ENCODE assay signal across 17 cellular contexts in the genomic region with DNA sequence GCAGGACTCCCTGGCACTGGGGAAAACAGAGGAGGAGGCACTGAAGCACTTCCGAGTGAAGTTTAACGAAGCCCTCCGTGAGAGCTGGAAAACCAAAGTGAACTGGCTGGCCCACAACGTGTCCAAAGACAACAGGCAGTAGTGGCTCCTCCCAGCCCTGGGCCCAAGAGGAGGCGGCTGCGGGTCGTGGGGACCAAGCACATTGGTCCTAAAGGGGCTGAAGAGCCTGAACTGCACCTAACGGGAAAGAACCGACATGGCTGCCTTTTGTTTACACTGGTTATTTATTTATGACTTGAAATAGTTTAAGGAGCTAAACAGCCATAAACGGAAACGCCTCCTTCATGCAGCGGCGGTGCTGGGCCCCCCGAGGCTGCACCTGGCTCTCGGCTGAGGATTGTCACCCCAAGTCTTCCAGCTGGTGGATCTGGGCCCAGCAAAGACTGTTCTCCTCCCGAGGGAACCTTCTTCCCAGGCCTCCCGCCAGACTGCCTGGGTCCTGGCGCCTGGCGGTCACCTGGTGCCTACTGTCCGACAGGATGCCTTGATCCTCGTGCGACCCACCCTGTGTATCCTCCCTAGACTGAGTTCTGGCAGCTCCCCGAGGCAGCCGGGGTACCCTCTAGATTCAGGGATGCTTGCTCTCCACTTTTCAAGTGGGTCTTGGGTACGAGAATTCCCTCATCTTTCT.
A peak's percentile ranks its signal among the peaks of the same experiment; 100 is the strongest.
DNase-seq lines count a peak whose midpoint lies in the region; ATAC-seq lines count a peak whose summit lies in the region.
"Had no signal": no experiment of that assay in that cellular context is flagged by ENCODE, and none has a peak within 500 bp of the region (broad histone marks: within the 10 kb centered on the region; RNA-seq: fewer than 3 reads in every experiment).

No MANE protein-coding gene starts in this region.

- H3K36me3 Mint-ChIP-seq in activated CD4-positive, alpha-beta T cell treated with anti-CD3 and anti-CD28 coated beads for 36 hours (ENCODE audit: low read depth), result peaks cover 85% of the 10 kb centered on the region
- H3K36me3 Mint-ChIP-seq in CD8-positive, alpha-beta memory T cell, result peaks cover 10 to 88% (median 19%) of the 10 kb centered on the region in 3 donors
- peaks cover 74% of the 10 kb centered on the region for H3K36me3 Mint-ChIP-seq in activated T-helper 1 cell treated with anti-CD3 and anti-CD28 coated beads, Interleukin-12 subunit alpha, Interleukin-12 subunit beta, Interleukin-2, Interleukin-4 antibody, amounts not matched to agents 30 ng/mL and 10 ng/mL and 1 ng/mL, durations not matched to agents 14 hours and 24 hours and 36 hours (ENCODE audit: low read depth)
- H3K36me3 Mint-ChIP-seq in naive thymus-derived CD4-positive, alpha-beta T cell, result peaks cover 4 to 64% (median 60%) of the 10 kb centered on the region in 5 donors

- H3K27ac Mint-ChIP-seq in activated CD4-positive, alpha-beta T cell treated with anti-CD3 and anti-CD28 coated beads for 36 hours, result peak overlapping the region; percentile 58
- H3K27ac Mint-ChIP-seq in CD8-positive, alpha-beta memory T cell, result peak overlapping the region in 7 of 8 donors; percentile 59 to 92 (median 87)
- H3K27ac Mint-ChIP-seq in activated T-helper 1 cell treated with anti-CD3 and anti-CD28 coated beads, Interleukin-12 subunit alpha, Interleukin-12 subunit beta, Interleukin-2, Interleukin-4 antibody, amounts not matched to agents 30 ng/mL and 10 ng/mL and 1 ng/mL, durations not matched to agents 14 hours and 24 hours and 36 hours, result peak overlapping the region; percentile 83
- peak overlapping the region; percentile 80 to 98 (median 92) for H3K27ac Mint-ChIP-seq in naive thymus-derived CD4-positive, alpha-beta T cell

- H3K36me3 ChIP-seq in CD8-positive, alpha-beta memory T cell (ENCODE audit: insufficient read depth, low read length), result peaks cover 62% of the 10 kb centered on the region
- H3K36me3 ChIP-seq in naive thymus-derived CD4-positive, alpha-beta T cell (ENCODE audit: control insufficient read depth in 2 of 3, insufficient read depth in 3 of 3, low read length in 3 of 3), result peaks cover 17 to 68% (median 30%) of the 10 kb centered on the region in 3 experiments

- CTCF ChIA-PET in activated CD4-positive, alpha-beta T cell treated with anti-CD3 and anti-CD28 coated beads for 36 hours (lab: Charles Lee), result interaction anchor here (0.6 to 2.9 kb wide), 5 partner anchors 11 to 236 kb away, joined by 3 to 13 read pairs (median 4); no protein-coding TSS in a partner anchor
- CTCF ChIA-PET in CD8-positive, alpha-beta memory T cell (lab: Charles Lee), result interaction anchor here (1.2 to 20.4 kb wide), 4 partner anchors 11 to 141 kb away, joined by 3 to 280 read pairs (median 26); no protein-coding TSS in a partner anchor
- CTCF ChIA-PET in naive thymus-derived CD4-positive, alpha-beta T cell (lab: Charles Lee), result interaction anchor here (0.6 to 2.6 kb wide), 5 partner anchors 7 to 99 kb away, joined by 3 to 18 read pairs (median 5); no protein-coding TSS in a partner anchor

- peaks cover 9% of the 10 kb centered on the region for H3K9me3 Mint-ChIP-seq in activated CD4-positive, alpha-beta T cell treated with anti-CD3 and anti-CD28 coated beads for 36 hours (ENCODE audit: low read depth)
- peaks cover 0 to 2% (median 0%) of the 10 kb centered on the region in 5 donors for H3K9me3 Mint-ChIP-seq in CD8-positive, alpha-beta memory T cell
- no peaks in the 10 kb centered on the region for H3K9me3 Mint-ChIP-seq in activated T-helper 1 cell treated with anti-CD3 and anti-CD28 coated beads, Interleukin-12 subunit alpha, Interleukin-12 subunit beta, Interleukin-2, Interleukin-4 antibody, amounts not matched to agents 30 ng/mL and 10 ng/mL and 1 ng/mL, durations not matched to agents 14 hours and 24 hours and 36 hours
- H3K9me3 Mint-ChIP-seq in naive thymus-derived CD4-positive, alpha-beta T cell, result peaks cover 0 to 15% (median 0%) of the 10 kb centered on the region in 11 donors

- peaks cover 83% of the 10 kb centered on the region for H3K4me1 ChIP-seq in CD8-positive, alpha-beta memory T cell (ENCODE audit: insufficient read depth, low read length)
- H3K4me1 ChIP-seq in naive thymus-derived CD4-positive, alpha-beta T cell (ENCODE audit: control insufficient read depth in 2 of 2, insufficient read depth in 2 of 2, low read length in 2 of 2), result peaks cover 26 to 73% of the 10 kb centered on the region in 2 donors
- H3K4me1 ChIP-seq: Caco-2 had no signal

- no peak overlapping the region for H3K4me3 ChIP-seq in CD8-positive, alpha-beta memory T cell (ENCODE audit: low read length)
- H3K4me3 ChIP-seq in naive thymus-derived CD4-positive, alpha-beta T cell (ENCODE audit: low read length), result no peak overlapping the region

- intact Hi-C loops in activated CD4-positive, alpha-beta T cell treated with anti-CD3 and anti-CD28 coated beads for 36 hours (cut with DNase I, micrococcal nuclease), result loop anchor here in 1 of 2 experiments (5.0 kb wide), 1 partner anchor 40 kb away; no protein-coding TSS in a partner anchor
- intact Hi-C loops in activated T-helper 1 cell treated with anti-CD3 and anti-CD28 coated beads, Interleukin-12 subunit alpha, Interleukin-12 subunit beta, Interleukin-2, Interleukin-4 antibody, amounts not matched to agents 30 ng/mL and 10 ng/mL and 1 ng/mL, durations not matched to agents 14 hours and 24 hours and 36 hours (cut with micrococcal nuclease), result no loop called here
- intact Hi-C loops in naive thymus-derived CD4-positive, alpha-beta T cell (cut with micrococcal nuclease), result loop anchor here in 1 of 2 donors (5.0 kb wide), 1 partner anchor 40 kb away; no protein-coding TSS in a partner anchor

- H3K27me3 ChIP-seq in CD8-positive, alpha-beta memory T cell (ENCODE audit: insufficient read depth, low read length, poor library complexity, severe bottlenecking), result no peaks in the 10 kb centered on the region
- no peaks in the 10 kb centered on the region for H3K27me3 ChIP-seq in naive thymus-derived CD4-positive, alpha-beta T cell (ENCODE audit: control insufficient read depth in 2 of 2, insufficient read depth in 2 of 2, low read length in 2 of 2)

- H3K27ac ChIP-seq in CD8-positive, alpha-beta memory T cell (ENCODE audit: low read depth, low read length), result no peak overlapping the region
- peak overlapping the region; percentile 62 for H3K27ac ChIP-seq in naive thymus-derived CD4-positive, alpha-beta T cell (ENCODE audit: low read depth, low read length)

- H3K9me3 ChIP-seq in CD8-positive, alpha-beta memory T cell (ENCODE audit: low read length), result no peaks in the 10 kb centered on the region
- no peaks in the 10 kb centered on the region for H3K9me3 ChIP-seq in naive thymus-derived CD4-positive, alpha-beta T cell (ENCODE audit: control insufficient read depth in 2 of 3, low read length in 3 of 3)

- H3K4me1 Mint-ChIP-seq in activated CD4-positive, alpha-beta T cell treated with anti-CD3 and anti-CD28 coated beads for 36 hours, result peaks cover 70% of the 10 kb centered on the region
- peaks cover 39 to 68% (median 47%) of the 10 kb centered on the region in 3 donors for H3K4me1 Mint-ChIP-seq in CD8-positive, alpha-beta memory T cell
- peaks cover 52% of the 10 kb centered on the region for H3K4me1 Mint-ChIP-seq in activated T-helper 1 cell treated with anti-CD3 and anti-CD28 coated beads, Interleukin-12 subunit alpha, Interleukin-12 subunit beta, Interleukin-2, Interleukin-4 antibody, amounts not matched to agents 30 ng/mL and 10 ng/mL and 1 ng/mL, durations not matched to agents 14 hours and 24 hours and 36 hours (ENCODE audit: low read depth)
- peaks cover 44 to 90% (median 72%) of the 10 kb centered on the region in 7 donors for H3K4me1 Mint-ChIP-seq in naive thymus-derived CD4-positive, alpha-beta T cell

- H3K27me3 Mint-ChIP-seq in activated CD4-positive, alpha-beta T cell treated with anti-CD3 and anti-CD28 coated beads for 36 hours, result no peaks in the 10 kb centered on the region
- peaks cover 0 to 10% of the 10 kb centered on the region in 2 donors for H3K27me3 Mint-ChIP-seq in CD8-positive, alpha-beta memory T cell
- H3K27me3 Mint-ChIP-seq in activated T-helper 1 cell treated with anti-CD3 and anti-CD28 coated beads, Interleukin-12 subunit alpha, Interleukin-12 subunit beta, Interleukin-2, Interleukin-4 antibody, amounts not matched to agents 30 ng/mL and 10 ng/mL and 1 ng/mL, durations not matched to agents 14 hours and 24 hours and 36 hours (ENCODE audit: insufficient read depth), result no peaks in the 10 kb centered on the region
- no peaks in the 10 kb centered on the region for H3K27me3 Mint-ChIP-seq in naive thymus-derived CD4-positive, alpha-beta T cell

- DNase-seq in activated CD4-positive, alpha-beta T cell treated with anti-CD3 and anti-CD28 coated beads for 36 hours, result no peak
- no peak for DNase-seq in activated CD4-positive, alpha-beta T cell treated with anti-CD3 and anti-CD28 coated beads for 1 hour
- DNase-seq in CD8-positive, alpha-beta memory T cell, result no peak
- DNase-seq in activated T-helper 1 cell treated with anti-CD3 and anti-CD28 coated beads, Interleukin-12 subunit alpha, Interleukin-12 subunit beta, Interleukin-2, Interleukin-4 antibody, amounts not matched to agents 30 ng/mL and 10 ng/mL and 1 ng/mL, durations not matched to agents 14 hours and 24 hours and 36 hours (ENCODE audit: low spot score), result no peak
- DNase-seq in naive thymus-derived CD4-positive, alpha-beta T cell, result no peak
- DNase-seq in superior temporal gyrus (ENCODE audit: extremely low spot score), result no peak
- DNase-seq: ACHN; activated CD4-positive, CD25-positive, alpha-beta regulatory T cell treated with anti-CD3 and anti-CD28 coated beads, Interleukin-2, amount 50 U/mL, for 72 hours; Caco-2; IMR-90; NCI-H1048; NCI-H2171; NK-92 treated with Interleukin-12 subunit alpha and Interleukin-12 subunit beta, amount 100 ng/mL, for 24 hours; Right ventricle myocardium superior; trophoblast cell had no signal

- POLR2A ChIA-PET in activated CD4-positive, alpha-beta T cell treated with anti-CD3 and anti-CD28 coated beads for 36 hours (lab: Charles Lee), result interaction anchor here (0.5 kb wide), 1 partner anchor 60 kb away, joined by 8 read pairs; no protein-coding TSS in a partner anchor
- POLR2A ChIA-PET in CD8-positive, alpha-beta memory T cell (lab: Charles Lee), result interaction anchor here (0.6 to 1.3 kb wide), 4 partner anchors 10 to 274 kb away, joined by 3 to 5 read pairs (median 4); partner anchors contain the start of gene PIK3CD
- POLR2A ChIA-PET in naive thymus-derived CD4-positive, alpha-beta T cell (lab: Charles Lee), result interaction anchor here (0.6 to 13.7 kb wide), 10 partner anchors 10 to 102 kb away, joined by 3 to 192 read pairs (median 4); partner anchors contain the start of gene PIK3CD

- ATAC-seq in activated CD4-positive, alpha-beta T cell treated with anti-CD3 and anti-CD28 coated beads for 36 hours, result no peak
- ATAC-seq in naive thymus-derived CD4-positive, alpha-beta T cell, result no peak
- ATAC-seq in GM21360 (IDR thresholded peaks at IDR 0.05; ENCODE audit: unreplicated experiment) (no peak), GM19023 (IDR thresholded peaks at IDR 0.05; ENCODE audit: unreplicated experiment) (no peak)

- no peak overlapping the region for H3K4me3 Mint-ChIP-seq in activated CD4-positive, alpha-beta T cell treated with anti-CD3 and anti-CD28 coated beads for 36 hours
- H3K4me3 Mint-ChIP-seq in CD8-positive, alpha-beta memory T cell, result peak overlapping the region in 2 of 7 donors; percentile 5 to 11
- H3K4me3 Mint-ChIP-seq in activated T-helper 1 cell treated with anti-CD3 and anti-CD28 coated beads, Interleukin-12 subunit alpha, Interleukin-12 subunit beta, Interleukin-2, Interleukin-4 antibody, amounts not matched to agents 30 ng/mL and 10 ng/mL and 1 ng/mL, durations not matched to agents 14 hours and 24 hours and 36 hours, result peak overlapping the region; percentile 37
- peak overlapping the region; percentile 45 to 89 (median 74) for H3K4me3 Mint-ChIP-seq in naive thymus-derived CD4-positive, alpha-beta T cell
